In genomic region chr9:128098017-128098935, GRCh38 we compare ENCODE assay signal across 8 cellular contexts. TPM values are rescaled to one million over a fixed set of nuclear protein-coding genes. Genes with fewer than 3 reads are reported as not detected.
DNase-seq lines count a peak whose midpoint lies in the region; ATAC-seq and TF ChIP-seq lines count a peak whose summit lies in the region.

No MANE protein-coding gene starts in this region.

- CTCF ChIA-PET in MCF 10A (lab: Yijun Ruan, JAX): interaction anchor here (0.9 to 2.4 kb wide), 4 partner anchors 13 to 63 kb away, joined by 5 to 9 read pairs (median 6); no protein-coding TSS in a partner anchor

- POLR2A ChIA-PET in MCF 10A (lab: Yijun Ruan, JAX): interaction anchor here (0.5 to 2.9 kb wide), 22 partner anchors 11 to 1897 kb away, joined by 3 to 29 read pairs (median 3); partner anchors contain the start of genes EEIG1, NAIF1 and SLC25A25

- TSS peak; percentile 90 for BruUV-seq in MCF 10A (replicated peaks; lab: Mats Ljungman, UMichigan)

- DNase-seq in DMS153 (lab: John Stamatoyannopoulos, UW) (peak; percentile 91), NCI-H1436 treated with DMSO at 0.1 percent for 48 hours (lab: John Stamatoyannopoulos, UW) (peak; percentile 87), T1000 (lab: John Stamatoyannopoulos, UW) (peak; percentile 63), MCF 10A (ENCODE audit: unreplicated experiment) (peak; percentile 99), iPS DF 4.7 (ENCODE audit: extremely low read depth, low spot score) (peak; percentile 94), retina (peak; percentile 84)

- peaks cover 19% of the 10 kb centered on the region for H3K4me1 Mint-ChIP-seq in MCF 10A (ENCODE audit: insufficient read depth, unreplicated experiment)

- peaks cover 16% of the 10 kb centered on the region for H3K36me3 Mint-ChIP-seq in MCF 10A (ENCODE audit: insufficient read depth, unreplicated experiment)

- ATAC-seq in HG02840 (IDR thresholded peaks at IDR 0.05; ENCODE audit: low FRiP score, unreplicated experiment) (no peak), HG02981 (IDR thresholded peaks at IDR 0.05; ENCODE audit: unreplicated experiment) (no peak)

- H3K4me3 Mint-ChIP-seq in MCF 10A (ENCODE audit: unreplicated experiment): peak overlapping the region; percentile 95

- no peaks in the 10 kb centered on the region for H3K9me3 Mint-ChIP-seq in MCF 10A (ENCODE audit: unreplicated experiment)

- intact Hi-C loops in MCF 10A (cut with micrococcal nuclease): no loop called here

- no peaks in the 10 kb centered on the region for H3K27me3 Mint-ChIP-seq in MCF 10A (ENCODE audit: insufficient read depth, unreplicated experiment)

- no peak for TF ChIP-seq CTCF in MCF 10A (IDR thresholded peaks at IDR 0.05; ENCODE audit: unreplicated experiment)

- H3K27ac Mint-ChIP-seq in MCF 10A (ENCODE audit: low read depth, unreplicated experiment): peak overlapping the region; percentile 98

RNA-seq across cellular contexts. Expression of gene PTGES2, which starts 29.3 kb away (rescaled TPM):
- 114 and 130 TPM in 2 replicates for total RNA-seq in MCF 10A (2022)

RNA-seq across cellular contexts. Expression of gene SLC25A25, which starts 30.2 kb away (rescaled TPM):
- 11.1 and 15.5 TPM in 2 replicates for total RNA-seq in MCF 10A (2022)

RNA-seq across cellular contexts. Expression of gene NAIF1, which starts 31.2 kb away (rescaled TPM):
- total RNA-seq in MCF 10A (2022): 15.8 and 17.1 TPM in 2 replicates

RNA-seq across cellular contexts. Expression of gene LCN2, which starts 51.0 kb away (rescaled TPM):
- total RNA-seq in MCF 10A (2022): 7.7 and 41.6 TPM in 2 replicates
